In genomic region chr6:33417127-33417902, GRCh38 we compare ENCODE assay signal across 1 cellular context.
TF ChIP-seq lines count a peak whose summit lies in the region.

No MANE protein-coding gene starts in this region.

TF ChIP-seq in HepG2, 621 proteins besides CTCF, POLR2A, EP300 and RAD21 (continued from another document):
- TF ChIP-seq ZNF609 (CRISPR knock-in tag; IDR thresholded peaks at IDR 0.05; ENCODE audit: borderline replicate concordance) (peak; percentile 9; the same call in 1 of the 2 replicates), ZNF572 (CRISPR knock-in tag; IDR thresholded peaks at IDR 0.05) (peak; percentile 80; the same call in 1 of the 2 replicates), ZNF768 (CRISPR knock-in tag; IDR thresholded peaks at IDR 0.05) (peak; percentile 17), PPARG (CRISPR knock-in tag; conservative IDR thresholded peaks at IDR 0.05) (0 out of 2 replicates have a peak, but pooled peaks have one; percentile 5), HMGXB3 (CRISPR knock-in tag; IDR thresholded peaks at IDR 0.05; ENCODE audit: borderline replicate concordance) (no peak), ZNF607 (CRISPR knock-in tag; IDR thresholded peaks at IDR 0.05; ENCODE audit: borderline replicate concordance) (no peak), FOXA1 (IDR thresholded peaks at IDR 0.05) (no peak), FOXA1 (CRISPR knock-in tag; IDR thresholded peaks at IDR 0.05) (no peak), YEATS2 (CRISPR knock-in tag; IDR thresholded peaks at IDR 0.05; ENCODE audit: borderline replicate concordance) (no peak), ZNF605 (CRISPR knock-in tag; IDR thresholded peaks at IDR 0.05) (no peak), SRY (CRISPR knock-in tag; IDR thresholded peaks at IDR 0.05) (0 out of 2 replicates have a peak, but pooled peaks have one; percentile 67), ZSCAN21 (CRISPR knock-in tag; IDR thresholded peaks at IDR 0.05; ENCODE audit: borderline replicate concordance) (peak; percentile 9; the same call in 1 of the 2 replicates), REPIN1 (CRISPR knock-in tag; IDR thresholded peaks at IDR 0.05; ENCODE audit: borderline replicate concordance, low read depth) (peak; percentile 7; the same call in 1 of the 2 replicates), FOSL2 (CRISPR knock-in tag; IDR thresholded peaks at IDR 0.05) (peak; percentile 73), LCORL (IDR thresholded peaks at IDR 0.05) (no peak), LCORL (CRISPR knock-in tag; IDR thresholded peaks at IDR 0.05) (no peak), SMAD3 (CRISPR knock-in tag; IDR thresholded peaks at IDR 0.05) (no peak), POLR2AphosphoS5 (IDR thresholded peaks at IDR 0.05; ENCODE audit: low read depth, low read length) (peak; percentile 37; the same call in 1 of the 2 replicates), SETDB1 (CRISPR knock-in tag; IDR thresholded peaks at IDR 0.05; ENCODE audit: borderline replicate concordance) (no peak), ZNF589 (CRISPR knock-in tag; conservative IDR thresholded peaks at IDR 0.05) (peak; percentile 88; the same call in 1 of the 2 replicates), ZFP1 (CRISPR knock-in tag; IDR thresholded peaks at IDR 0.05) (no peak), GFI1 (CRISPR knock-in tag; IDR thresholded peaks at IDR 0.05; ENCODE audit: borderline replicate concordance) (0 out of 2 replicates have a peak, but pooled peaks have one; percentile 49), ZNF737 (CRISPR knock-in tag; IDR thresholded peaks at IDR 0.05; ENCODE audit: borderline replicate concordance) (0 out of 2 replicates have a peak, but pooled peaks have one; percentile 59), ZNF17 (CRISPR knock-in tag; IDR thresholded peaks at IDR 0.05) (0 out of 2 replicates have a peak, but pooled peaks have one; percentile 47), ARID4A (CRISPR knock-in tag; IDR thresholded peaks at IDR 0.05; ENCODE audit: borderline replicate concordance) (no peak), NCOA1 (CRISPR knock-in tag; IDR thresholded peaks at IDR 0.05) (0 out of 2 replicates have a peak, but pooled peaks have one; percentile 0), KMT2A (CRISPR knock-in tag; IDR thresholded peaks at IDR 0.05) (0 out of 2 replicates have a peak, but pooled peaks have one; percentile 22), SNAPC2 (CRISPR knock-in tag; IDR thresholded peaks at IDR 0.05) (0 out of 2 replicates have a peak, but pooled peaks have one; percentile 42), ETS1 (CRISPR knock-in tag; IDR thresholded peaks at IDR 0.05) (no peak), NKX3-1 (CRISPR knock-in tag; IDR thresholded peaks at IDR 0.05) (no peak), ZNF878 (CRISPR knock-in tag; IDR thresholded peaks at IDR 0.05) (0 out of 2 replicates have a peak, but pooled peaks have one; percentile 30), GPBP1L1 (CRISPR knock-in tag; IDR thresholded peaks at IDR 0.05) (no peak), DZIP1 (CRISPR knock-in tag; IDR thresholded peaks at IDR 0.05) (0 out of 2 replicates have a peak, but pooled peaks have one; percentile 62), ZNF138 (CRISPR knock-in tag; IDR thresholded peaks at IDR 0.05; ENCODE audit: low read depth) (no peak), GTF3A (CRISPR knock-in tag; conservative IDR thresholded peaks at IDR 0.05) (0 out of 2 replicates have a peak, but pooled peaks have one; percentile 5), THAP8 (CRISPR knock-in tag; IDR thresholded peaks at IDR 0.05; ENCODE audit: borderline replicate concordance) (no peak), ZNF570 (CRISPR knock-in tag; IDR thresholded peaks at IDR 0.05; ENCODE audit: borderline replicate concordance) (peak; percentile 79; the same call in 1 of the 2 replicates), ISL2 (CRISPR knock-in tag; IDR thresholded peaks at IDR 0.05) (no peak; the same call in 1 of the 2 replicates), MLX (CRISPR knock-in tag; IDR thresholded peaks at IDR 0.05) (no peak)
